Comparison of ENCODE assay signal across 1 cellular context in the genomic region with DNA sequence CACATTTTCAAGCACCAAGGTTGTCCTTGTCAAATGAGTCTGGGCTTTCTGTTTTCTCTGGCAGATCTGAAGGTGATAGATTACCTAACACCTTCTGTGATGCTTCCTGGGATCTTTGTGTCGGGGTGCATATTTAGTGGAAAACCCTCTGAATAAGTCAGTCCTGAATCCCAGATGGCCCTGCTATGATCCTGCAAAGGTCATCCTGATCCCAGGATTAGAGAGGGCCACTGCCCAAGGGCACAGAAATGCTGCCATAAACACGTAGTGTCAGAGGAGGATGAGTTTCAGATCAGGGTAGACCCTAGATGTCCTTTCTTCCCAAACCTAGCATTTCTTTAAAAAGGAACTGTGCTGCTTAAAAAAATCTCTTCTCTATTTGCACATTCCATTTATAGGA.
TF ChIP-seq lines count a peak whose summit lies in the region.

No MANE protein-coding gene starts in this region.

TF ChIP-seq in SK-N-SH treated with all-trans-retinoic acid at 6 μM for 48 hours, 23 proteins besides CTCF, POLR2A, EP300 and RAD21 (continued from another document):
- TF ChIP-seq ZFP30 (CRISPR knock-in tag; IDR thresholded peaks at IDR 0.05) (no peak), PPARA (CRISPR knock-in tag; IDR thresholded peaks at IDR 0.05; ENCODE audit: borderline replicate concordance) (no peak), ZNF70 (CRISPR knock-in tag; IDR thresholded peaks at IDR 0.05) (no peak), RARB (CRISPR knock-in tag; IDR thresholded peaks at IDR 0.05) (no peak), OSR1 (CRISPR knock-in tag; IDR thresholded peaks at IDR 0.05) (no peak), TCF4 (CRISPR knock-in tag; IDR thresholded peaks at IDR 0.05; ENCODE audit: borderline replicate concordance) (no peak), ZNF8 (CRISPR knock-in tag; IDR thresholded peaks at IDR 0.05) (no peak), ZC3H10 (CRISPR knock-in tag; IDR thresholded peaks at IDR 0.05) (no peak), ESRRG (CRISPR knock-in tag; IDR thresholded peaks at IDR 0.05) (no peak), BACH2 (CRISPR knock-in tag; IDR thresholded peaks at IDR 0.05; ENCODE audit: borderline replicate concordance) (no peak), SNAI2 (CRISPR knock-in tag; IDR thresholded peaks at IDR 0.05) (no peak), CSDC2 (CRISPR knock-in tag; IDR thresholded peaks at IDR 0.05) (no peak), GLIS3 (CRISPR knock-in tag; IDR thresholded peaks at IDR 0.05) (no peak)
- TF ChIP-seq, protein P1, sequence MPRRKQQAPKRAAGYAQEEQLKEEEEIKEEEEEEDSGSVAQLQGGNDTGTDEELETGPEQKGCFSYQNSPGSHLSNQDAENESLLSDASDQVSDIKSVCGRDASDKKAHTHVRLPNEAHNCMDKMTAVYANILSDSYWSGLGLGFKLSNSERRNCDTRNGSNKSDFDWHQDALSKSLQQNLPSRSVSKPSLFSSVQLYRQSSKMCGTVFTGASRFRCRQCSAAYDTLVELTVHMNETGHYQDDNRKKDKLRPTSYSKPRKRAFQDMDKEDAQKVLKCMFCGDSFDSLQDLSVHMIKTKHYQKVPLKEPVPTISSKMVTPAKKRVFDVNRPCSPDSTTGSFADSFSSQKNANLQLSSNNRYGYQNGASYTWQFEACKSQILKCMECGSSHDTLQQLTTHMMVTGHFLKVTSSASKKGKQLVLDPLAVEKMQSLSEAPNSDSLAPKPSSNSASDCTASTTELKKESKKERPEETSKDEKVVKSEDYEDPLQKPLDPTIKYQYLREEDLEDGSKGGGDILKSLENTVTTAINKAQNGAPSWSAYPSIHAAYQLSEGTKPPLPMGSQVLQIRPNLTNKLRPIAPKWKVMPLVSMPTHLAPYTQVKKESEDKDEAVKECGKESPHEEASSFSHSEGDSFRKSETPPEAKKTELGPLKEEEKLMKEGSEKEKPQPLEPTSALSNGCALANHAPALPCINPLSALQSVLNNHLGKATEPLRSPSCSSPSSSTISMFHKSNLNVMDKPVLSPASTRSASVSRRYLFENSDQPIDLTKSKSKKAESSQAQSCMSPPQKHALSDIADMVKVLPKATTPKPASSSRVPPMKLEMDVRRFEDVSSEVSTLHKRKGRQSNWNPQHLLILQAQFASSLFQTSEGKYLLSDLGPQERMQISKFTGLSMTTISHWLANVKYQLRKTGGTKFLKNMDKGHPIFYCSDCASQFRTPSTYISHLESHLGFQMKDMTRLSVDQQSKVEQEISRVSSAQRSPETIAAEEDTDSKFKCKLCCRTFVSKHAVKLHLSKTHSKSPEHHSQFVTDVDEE (CRISPR knock-in tag; IDR thresholded peaks at IDR 0.05) = no peak
- TF ChIP-seq, protein P2, sequence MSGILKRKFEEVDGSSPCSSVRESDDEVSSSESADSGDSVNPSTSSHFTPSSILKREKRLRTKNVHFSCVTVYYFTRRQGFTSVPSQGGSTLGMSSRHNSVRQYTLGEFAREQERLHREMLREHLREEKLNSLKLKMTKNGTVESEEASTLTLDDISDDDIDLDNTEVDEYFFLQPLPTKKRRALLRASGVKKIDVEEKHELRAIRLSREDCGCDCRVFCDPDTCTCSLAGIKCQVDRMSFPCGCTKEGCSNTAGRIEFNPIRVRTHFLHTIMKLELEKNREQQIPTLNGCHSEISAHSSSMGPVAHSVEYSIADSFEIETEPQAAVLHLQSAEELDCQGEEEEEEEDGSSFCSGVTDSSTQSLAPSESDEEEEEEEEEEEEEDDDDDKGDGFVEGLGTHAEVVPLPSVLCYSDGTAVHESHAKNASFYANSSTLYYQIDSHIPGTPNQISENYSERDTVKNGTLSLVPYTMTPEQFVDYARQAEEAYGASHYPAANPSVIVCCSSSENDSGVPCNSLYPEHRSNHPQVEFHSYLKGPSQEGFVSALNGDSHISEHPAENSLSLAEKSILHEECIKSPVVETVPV (CRISPR knock-in tag; IDR thresholded peaks at IDR 0.05) = no peak
- TF ChIP-seq, protein P3, sequence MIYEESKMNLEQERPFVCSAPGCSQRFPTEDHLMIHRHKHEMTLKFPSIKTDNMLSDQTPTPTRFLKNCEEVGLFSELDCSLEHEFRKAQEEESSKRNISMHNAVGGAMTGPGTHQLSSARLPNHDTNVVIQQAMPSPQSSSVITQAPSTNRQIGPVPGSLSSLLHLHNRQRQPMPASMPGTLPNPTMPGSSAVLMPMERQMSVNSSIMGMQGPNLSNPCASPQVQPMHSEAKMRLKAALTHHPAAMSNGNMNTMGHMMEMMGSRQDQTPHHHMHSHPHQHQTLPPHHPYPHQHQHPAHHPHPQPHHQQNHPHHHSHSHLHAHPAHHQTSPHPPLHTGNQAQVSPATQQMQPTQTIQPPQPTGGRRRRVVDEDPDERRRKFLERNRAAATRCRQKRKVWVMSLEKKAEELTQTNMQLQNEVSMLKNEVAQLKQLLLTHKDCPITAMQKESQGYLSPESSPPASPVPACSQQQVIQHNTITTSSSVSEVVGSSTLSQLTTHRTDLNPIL (CRISPR knock-in tag; IDR thresholded peaks at IDR 0.05; ENCODE audit: low read depth) = no peak
TF ChIP-seq in SK-N-SH treated with all-trans-retinoic acid at 6 μM for 48 hours: peak in this region for 0.
